Comparison of ENCODE assay signal across 31 cellular contexts in genomic region chr13:111917901-111918300, GRCh38.
"Had no signal": no experiment of that assay in that cellular context is flagged by ENCODE, and none has a peak within 500 bp of the region (broad histone marks: within the 10 kb centered on the region; RNA-seq: fewer than 3 reads in every experiment).

No MANE protein-coding gene starts in this region.

- H3K9me3 Mint-ChIP-seq: activated CD4-positive, alpha-beta T cell treated with anti-CD3 and anti-CD28 coated beads, Interleukin-2, amount 10 ng/mL, durations not matched to agents 24 days and 14 days; activated CD8-positive, alpha-beta T cell treated with anti-CD3 and anti-CD28 coated beads for 36 hours; activated naive CD8-positive, alpha-beta T cell treated with anti-CD3 and anti-CD28 coated beads for 36 hours; activated T-cell treated with anti-CD3 and anti-CD28 coated beads, Interleukin-2, amount 50 U/mL, for 24 hours; activated T-helper 1 cell treated with anti-CD3 and anti-CD28 coated beads, Interleukin-12 subunit alpha, Interleukin-12 subunit beta, Interleukin-2, Interleukin-4 antibody, amounts not matched to agents 30 ng/mL and 10 ng/mL and 1 ng/mL, durations not matched to agents 14 hours and 24 hours and 36 hours; T-cell had no signal

- H3K36me3 ChIP-seq: brain microvascular endothelial cell, WERI-Rb-1 had no signal

- H3K27ac Mint-ChIP-seq: activated CD4-positive, alpha-beta T cell treated with anti-CD3 and anti-CD28 coated beads, Interleukin-2, amount 10 ng/mL, durations not matched to agents 24 days and 14 days; activated CD8-positive, alpha-beta T cell treated with anti-CD3 and anti-CD28 coated beads for 36 hours; activated T-cell treated with anti-CD3 and anti-CD28 coated beads, Interleukin-2, amount 50 U/mL, for 24 hours; activated T-helper 1 cell treated with anti-CD3 and anti-CD28 coated beads, Interleukin-12 subunit alpha, Interleukin-12 subunit beta, Interleukin-2, Interleukin-4 antibody, amounts not matched to agents 30 ng/mL and 10 ng/mL and 1 ng/mL, durations not matched to agents 14 hours and 24 hours and 36 hours; T-cell had no signal

- H3K27ac ChIP-seq: brain microvascular endothelial cell, RWPE1, WERI-Rb-1 had no signal

- ATAC-seq: activated CD8-positive, alpha-beta T cell treated with anti-CD3 and anti-CD28 coated beads for 36 hours; PC-3; Right ventricle myocardium inferior; SK-N-SH treated with all-trans-retinoic acid at 6 μM for 48 hours; T-cell had no signal

- DNase-seq: activated CD4-positive, alpha-beta T cell treated with anti-CD3 and anti-CD28 coated beads, Interleukin-2, amount 10 ng/mL, durations not matched to agents 24 days and 14 days; activated CD4-positive, alpha-beta T cell treated with anti-CD3 and anti-CD28 coated beads, Interleukin-2, amount 50 U/mL, for 4 hours; activated CD8-positive, alpha-beta T cell treated with anti-CD3 and anti-CD28 coated beads for 36 hours; activated naive CD4-positive, alpha-beta T cell; activated naive CD4-positive, alpha-beta T cell treated with anti-CD3 and anti-CD28 coated beads, Interleukin-2, amount 50 U/mL, for 16 hours; activated naive CD8-positive, alpha-beta T cell treated with anti-CD3 and anti-CD28 coated beads for 36 hours; activated T-cell treated with anti-CD3 and anti-CD28 coated beads, Interleukin-2, amount 50 U/mL, for 24 hours; amniotic stem cell; aorta; brain microvascular endothelial cell; Kasumi-1; KG1; MM.1S; MV-4-11; NCI-H1092; NCI-H1436 treated with DMSO at 0.1 percent for 48 hours; NCI-H1694 treated with DMSO at 0.1 percent for 48 hours; NCI-H2029; NCI-H345; NCI-H524 treated with DMSO at 0.1 percent for 48 hours; NK-92 treated with Interleukin-12 subunit alpha and Interleukin-12 subunit beta, amount 100 ng/mL, for 24 hours; PC-3; SIG-M5; T-cell; T-helper 2 cell; T-helper 9 cell; WERI-Rb-1 had no signal

- H3K27me3 ChIP-seq: brain microvascular endothelial cell had no signal

- H3K4me1 Mint-ChIP-seq: activated CD4-positive, alpha-beta T cell treated with anti-CD3 and anti-CD28 coated beads, Interleukin-2, amount 10 ng/mL, durations not matched to agents 24 days and 14 days; activated naive CD8-positive, alpha-beta T cell treated with anti-CD3 and anti-CD28 coated beads for 36 hours; T-cell had no signal

- H3K36me3 Mint-ChIP-seq: activated naive CD8-positive, alpha-beta T cell treated with anti-CD3 and anti-CD28 coated beads for 36 hours; T-cell had no signal

- H3K4me3 Mint-ChIP-seq: activated CD4-positive, alpha-beta T cell treated with anti-CD3 and anti-CD28 coated beads, Interleukin-2, amount 10 ng/mL, durations not matched to agents 24 days and 14 days; activated CD8-positive, alpha-beta T cell treated with anti-CD3 and anti-CD28 coated beads for 36 hours; activated naive CD8-positive, alpha-beta T cell treated with anti-CD3 and anti-CD28 coated beads for 36 hours; activated T-cell treated with anti-CD3 and anti-CD28 coated beads, Interleukin-2, amount 50 U/mL, for 24 hours; activated T-helper 1 cell treated with anti-CD3 and anti-CD28 coated beads, Interleukin-12 subunit alpha, Interleukin-12 subunit beta, Interleukin-2, Interleukin-4 antibody, amounts not matched to agents 30 ng/mL and 10 ng/mL and 1 ng/mL, durations not matched to agents 14 hours and 24 hours and 36 hours; T-cell had no signal
